ENCODE assay signal across 15 cellular contexts in genomic region chr16:57188711-57189002, GRCh38. TPM values are rescaled to one million over a fixed set of nuclear protein-coding genes. Genes with fewer than 3 reads are reported as not detected.
DNase-seq lines count a peak whose midpoint lies in the region; ATAC-seq and TF ChIP-seq lines count a peak whose summit lies in the region.
"Had no signal": no experiment of that assay in that cellular context is flagged by ENCODE, and none has a peak within 500 bp of the region (broad histone marks: within the 10 kb centered on the region; RNA-seq: fewer than 3 reads in every experiment).

No MANE protein-coding gene starts in this region.

- BruUV-seq in Calu3 (replicated peaks; lab: Mats Ljungman, UMichigan): no TSS peak

- no peak for ATAC-seq in sciatic nerve
- ATAC-seq: activated CD8-positive, alpha-beta T cell treated with anti-CD3 and anti-CD28 coated beads for 36 hours; body of pancreas had no signal

- no peak overlapping the region for H3K4me3 ChIP-seq in WERI-Rb-1 (ENCODE audit: low read depth, low read length)
- H3K4me3 ChIP-seq: body of pancreas had no signal

- H3K27ac Mint-ChIP-seq in Calu3 (ENCODE audit: unreplicated experiment) (peak overlapping the region; percentile 87), immature natural killer cell (peak overlapping the region in 2 of 6 donors; percentile 17 to 40)

- no peaks in the 10 kb centered on the region for H3K9me3 Mint-ChIP-seq in Calu3 (ENCODE audit: low read depth, unreplicated experiment)
- no peaks in the 10 kb centered on the region for H3K9me3 Mint-ChIP-seq in immature natural killer cell
- H3K9me3 Mint-ChIP-seq: activated CD8-positive, alpha-beta T cell treated with anti-CD3 and anti-CD28 coated beads for 36 hours had no signal

- H3K9me3 ChIP-seq in WERI-Rb-1 (ENCODE audit: severe bottlenecking): no peaks in the 10 kb centered on the region
- H3K9me3 ChIP-seq: body of pancreas, left ventricle myocardium inferior had no signal

- TF ChIP-seq CTCF in 22Rv1 (IDR thresholded peaks at IDR 0.05) (no peak), Calu3 (IDR thresholded peaks at IDR 0.05; ENCODE audit: unreplicated experiment) (no peak), WERI-Rb-1 (IDR thresholded peaks at IDR 0.05; ENCODE audit: low read depth, low read length) (no peak)

- H3K4me3 Mint-ChIP-seq in Calu3 (ENCODE audit: low read depth, unreplicated experiment) (peak overlapping the region; percentile 93), immature natural killer cell (peak overlapping the region in 4 of 5 donors; percentile 13 to 53 (median 47))

- intact Hi-C loops in Calu3 (cut with micrococcal nuclease; ENCODE audit: unreplicated experiment): loop anchor here (10.0 kb wide), 1 partner anchor 226 kb away; no protein-coding TSS in a partner anchor
- intact Hi-C loops in sciatic nerve (cut with DNase I): no loop called here

- DNase-seq in Calu3 (no peak), WERI-Rb-1 (no peak), immature natural killer cell (no peak), NOMO-1 (lab: John Stamatoyannopoulos, UW; ENCODE audit: unreplicated experiment in 2 of 2) (no peak), amniotic stem cell (lab: John Stamatoyannopoulos, UW) (no peak), sciatic nerve (ENCODE audit: low spot score) (no peak)
- DNase-seq in activated effector memory CD4-positive, alpha-beta T cell treated with Interleukin-2 at 50 U/mL for 16 hours: no peak
- DNase-seq: activated CD8-positive, alpha-beta T cell treated with anti-CD3 and anti-CD28 coated beads for 36 hours; body of pancreas; DMS 273 treated with DMSO at 0.1 percent for 48 hours; left ventricle myocardium inferior; NCI-H1694; NCI-H510A had no signal

- no peaks in the 10 kb centered on the region for H3K27me3 ChIP-seq in WERI-Rb-1 (ENCODE audit: insufficient read depth, low read depth, severe bottlenecking)
- H3K27me3 ChIP-seq: body of pancreas had no signal

- H3K27me3 Mint-ChIP-seq in Calu3 (ENCODE audit: unreplicated experiment) (no peaks in the 10 kb centered on the region), immature natural killer cell (ENCODE audit: low read depth in 3 of 3) (peaks cover 4 to 15% (median 13%) of the 10 kb centered on the region in 3 donors)
- H3K27me3 Mint-ChIP-seq: activated CD8-positive, alpha-beta T cell treated with anti-CD3 and anti-CD28 coated beads for 36 hours had no signal

- H3K4me1 Mint-ChIP-seq in Calu3 (ENCODE audit: low read depth, unreplicated experiment): peaks cover 35% of the 10 kb centered on the region
- H3K4me1 Mint-ChIP-seq in immature natural killer cell: peaks cover 47 to 58% of the 10 kb centered on the region in 2 donors

- peaks cover 10% of the 10 kb centered on the region for H3K36me3 ChIP-seq in WERI-Rb-1
- H3K36me3 ChIP-seq: left ventricle myocardium inferior had no signal

- H3K27ac ChIP-seq in 22Rv1 (peak overlapping the region; percentile 87), WERI-Rb-1 (peak overlapping the region; percentile 96)
- H3K27ac ChIP-seq: left ventricle myocardium inferior, SK-N-MC had no signal

- H3K36me3 Mint-ChIP-seq in Calu3 (ENCODE audit: insufficient read depth, unreplicated experiment) (peaks cover 43% of the 10 kb centered on the region), immature natural killer cell (no peaks in the 10 kb centered on the region)

- CTCF ChIA-PET in Calu3 (lab: Charles Lee): no interaction called here

RNA-seq across cellular contexts. Expression of gene RSPRY1, which starts 2.5 kb away (rescaled TPM):
- total RNA-seq in Calu3 (2022) (43.6 and 47.4 TPM in 2 replicates), sciatic nerve (26.3 TPM)
- 10 to 100 TPM; 22.5 to 31.8 (median 24.7) TPM for polyA plus RNA-seq in immature natural killer cell

RNA-seq across cellular contexts. Expression of gene PSME3IP1, which starts 2.8 kb away (rescaled TPM):
- total RNA-seq in Calu3 (2022): 171 and 177 TPM in 2 replicates
- 10 to 100 TPM; 79.0 to 91.7 (median 88.9) TPM for polyA plus RNA-seq in immature natural killer cell
- total RNA-seq in sciatic nerve: 80.5 TPM

RNA-seq across cellular contexts. Expression of gene ARL2BP, which starts 56.4 kb away (rescaled TPM):
- total RNA-seq in Calu3 (2022) (32.6 and 33.3 TPM in 2 replicates), sciatic nerve (38.5 TPM)
- 100 to 1,000 TPM; 130 to 221 (median 136) TPM for polyA plus RNA-seq in immature natural killer cell
